Comparison of ENCODE assay signal across 25 cellular contexts in the genomic region with DNA sequence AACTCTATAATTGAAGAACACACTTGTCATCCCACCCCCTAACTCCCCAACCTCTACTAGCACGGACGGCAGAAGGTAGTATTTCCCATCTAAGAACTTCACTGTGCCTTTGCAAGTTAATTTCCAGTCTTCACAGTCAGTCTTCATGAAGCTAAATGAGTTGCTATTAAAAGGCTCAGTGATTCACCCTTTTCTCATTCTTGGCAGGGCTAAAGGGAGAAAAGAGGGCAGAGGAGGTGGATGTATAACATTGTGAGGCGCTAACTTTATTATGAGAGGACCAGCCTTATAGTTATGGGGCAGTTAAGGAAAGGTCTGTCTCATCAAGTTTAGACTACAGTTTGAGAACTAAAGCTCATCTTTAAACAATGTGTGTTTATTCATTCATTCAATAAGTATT.
"Had no signal": no experiment of that assay in that cellular context is flagged by ENCODE, and none has a peak within 500 bp of the region (broad histone marks: within the 10 kb centered on the region; RNA-seq: fewer than 3 reads in every experiment).

No MANE protein-coding gene starts in this region.

- H3K27me3 Mint-ChIP-seq: activated CD4-positive, alpha-beta memory T cell treated with anti-CD3 and anti-CD28 coated beads for 36 hours; brain; T-helper 17 cell; type B pancreatic cell had no signal

- H3K4me3 Mint-ChIP-seq: activated CD4-positive, alpha-beta memory T cell treated with anti-CD3 and anti-CD28 coated beads for 36 hours; activated naive CD4-positive, alpha-beta T cell treated with anti-CD3 and anti-CD28 coated beads for 36 hours; activated naive CD8-positive, alpha-beta T cell treated with anti-CD3 and anti-CD28 coated beads, Interleukin-2, amount 50 U/mL, for 24 hours; brain; effector memory CD8-positive, alpha-beta T cell; memory B cell; natural killer cell treated with Interleukin-12 subunit alpha and Interleukin-12 subunit beta and Interleukin-15 and Interleukin-18, amount 100 ng/mL, for 72 hours; T-helper 17 cell; type B pancreatic cell had no signal

- ATAC-seq: activated naive CD8-positive, alpha-beta T cell treated with anti-CD3 and anti-CD28 coated beads, Interleukin-2, amount 50 U/mL, for 24 hours; effector memory CD8-positive, alpha-beta T cell; esophagus mucosa; gastroesophageal sphincter; left cardiac atrium; sciatic nerve; T-helper 17 cell had no signal

- H3K79me2 ChIP-seq: parathyroid adenoma had no signal

- H3K27me3 ChIP-seq: gastroesophageal sphincter, vagina had no signal

- H3K4me1 Mint-ChIP-seq: memory B cell had no signal

- H3K27ac ChIP-seq: gastroesophageal sphincter, parathyroid adenoma, thoracic aorta, vagina had no signal

- H3K4me2 ChIP-seq: smooth muscle cell had no signal

- H3K9me3 Mint-ChIP-seq: activated CD4-positive, alpha-beta memory T cell treated with anti-CD3 and anti-CD28 coated beads for 36 hours; activated naive CD4-positive, alpha-beta T cell treated with anti-CD3 and anti-CD28 coated beads for 36 hours; activated naive CD8-positive, alpha-beta T cell treated with anti-CD3 and anti-CD28 coated beads, Interleukin-2, amount 50 U/mL, for 24 hours; effector memory CD8-positive, alpha-beta T cell; memory B cell; natural killer cell treated with Interleukin-12 subunit alpha and Interleukin-12 subunit beta and Interleukin-15 and Interleukin-18, amount 100 ng/mL, for 72 hours had no signal

- H3K36me3 ChIP-seq: gastroesophageal sphincter, thoracic aorta, vagina had no signal

- DNase-seq: activated CD4-positive, alpha-beta memory T cell treated with anti-CD3 and anti-CD28 coated beads for 36 hours; activated CD4-positive, alpha-beta T cell treated with anti-CD3 and anti-CD28 coated beads for 48 hours; activated naive CD4-positive, alpha-beta T cell treated with anti-CD3 and anti-CD28 coated beads for 36 hours; activated naive CD8-positive, alpha-beta T cell treated with anti-CD3 and anti-CD28 coated beads, Interleukin-2, amount 50 U/mL, for 24 hours; activated T-cell treated with anti-CD3 and anti-CD28 coated beads, Interleukin-2, amount 50 U/mL, for 48 hours; central memory CD4-positive, alpha-beta T cell; effector memory CD8-positive, alpha-beta T cell; head of caudate nucleus; hypothalamus; left cardiac atrium; stimulated activated CD4-positive, alpha-beta T cell treated with anti-CD3 and anti-CD28 coated beads, Interleukin-15, amount 100 ng/mL, for 24 hours; stimulated activated CD8-positive, alpha-beta memory T cell treated with anti-CD3 and anti-CD28 coated beads, Interleukin-4, amount 100 ng/mL, for 48 hours; stimulated activated naive CD4-positive, alpha-beta T cell; T-helper 17 cell had no signal

- H3K9ac ChIP-seq: parathyroid adenoma had no signal

- H3K4me3 ChIP-seq: gastroesophageal sphincter, smooth muscle cell, thoracic aorta, vagina had no signal

- H3K27ac Mint-ChIP-seq: activated CD4-positive, alpha-beta memory T cell treated with anti-CD3 and anti-CD28 coated beads for 36 hours; activated naive CD4-positive, alpha-beta T cell treated with anti-CD3 and anti-CD28 coated beads for 36 hours; activated naive CD8-positive, alpha-beta T cell treated with anti-CD3 and anti-CD28 coated beads, Interleukin-2, amount 50 U/mL, for 24 hours; brain; effector memory CD8-positive, alpha-beta T cell; memory B cell; natural killer cell treated with Interleukin-12 subunit alpha and Interleukin-12 subunit beta and Interleukin-15 and Interleukin-18, amount 100 ng/mL, for 72 hours; T-helper 17 cell; type B pancreatic cell had no signal

- H3K36me3 Mint-ChIP-seq: activated CD4-positive, alpha-beta memory T cell treated with anti-CD3 and anti-CD28 coated beads for 36 hours; brain; memory B cell; natural killer cell treated with Interleukin-12 subunit alpha and Interleukin-12 subunit beta and Interleukin-15 and Interleukin-18, amount 100 ng/mL, for 72 hours had no signal

- H2AFZ ChIP-seq: parathyroid adenoma had no signal

- H3K9me3 ChIP-seq: gastroesophageal sphincter, thoracic aorta, vagina had no signal

- H3K4me1 ChIP-seq: gastroesophageal sphincter, parathyroid adenoma, vagina had no signal
